Comparison of ENCODE assay signal across 8 cellular contexts in the genomic region with DNA sequence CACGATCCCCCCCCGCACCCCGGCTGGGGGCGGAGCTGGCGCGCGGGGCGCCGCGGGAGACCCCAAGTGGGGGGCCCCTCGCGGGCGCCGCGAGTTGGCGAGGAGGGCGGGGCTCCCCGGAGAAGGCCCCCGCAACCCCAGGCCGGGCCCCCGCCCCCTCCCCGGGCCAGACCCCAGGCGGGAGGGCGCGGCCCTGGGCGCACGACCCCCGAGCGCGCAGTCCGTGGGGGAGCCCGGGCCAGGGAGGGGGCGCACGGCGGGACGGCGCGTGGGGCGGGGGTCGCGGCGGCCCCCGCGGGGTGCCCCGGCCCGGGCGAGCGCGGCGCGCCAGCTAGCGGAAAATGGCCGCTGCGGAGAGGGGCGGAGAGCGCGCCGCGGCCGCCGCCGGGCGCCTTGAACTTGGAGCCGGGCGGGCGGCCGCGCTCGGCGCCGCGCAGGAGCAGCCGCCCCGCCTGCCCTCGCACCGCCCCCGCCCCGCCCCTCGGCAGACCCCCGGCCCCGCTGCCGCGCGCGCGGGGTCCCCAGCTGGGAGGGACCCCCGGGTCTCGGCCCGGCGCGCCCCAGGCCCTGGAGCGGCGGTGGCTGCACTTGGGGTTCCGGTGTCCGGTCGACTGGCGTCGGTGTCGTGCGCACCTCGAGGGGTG. TPM values are rescaled to one million over a fixed set of nuclear protein-coding genes. Genes with fewer than 3 reads are reported as not detected.
A peak's percentile ranks its signal among the peaks of the same experiment; 100 is the strongest.
DNase-seq lines count a peak whose midpoint lies in the region; ATAC-seq and TF ChIP-seq lines count a peak whose summit lies in the region.

No MANE protein-coding gene starts in this region.

- peak overlapping the region; percentile 84 for H3K27ac ChIP-seq in muscle layer of duodenum (ENCODE audit: low read length)

- H3K4me3 ChIP-seq in AG10803 (ENCODE audit: low read length) (peak overlapping the region; percentile 75), muscle layer of duodenum (ENCODE audit: low read depth in 1 of 2, low read length in 2 of 2) (peak overlapping the region; percentile 67 to 82)

- CTCF ChIA-PET in T-cell (lab: Charles Lee): no interaction called here

- no peaks in the 10 kb centered on the region for H3K27me3 ChIP-seq in muscle layer of duodenum (ENCODE audit: low read depth, low read length)

- H3K4me1 Mint-ChIP-seq in T-cell: peaks cover 36 to 42% (median 38%) of the 10 kb centered on the region in 3 donors
- peaks cover 58% of the 10 kb centered on the region for H3K4me1 Mint-ChIP-seq in dendritic cell treated with granulocyte-macrophage colony-stimulating factor and Interleukin-4, amounts not matched to agents 40 ng/mL and 50 ng/mL, for 4 days (ENCODE audit: low read depth)

- DNase-seq in AG10803 (ENCODE audit: low read depth): no peak
- DNase-seq in T-cell: peak in 11 of 34 experiments; percentile 14 to 50 (median 34)
- no peak for DNase-seq in foreskin melanocyte
- no peak for DNase-seq in putamen (ENCODE audit: low spot score)
- no peak for DNase-seq in NCI-H1092 (lab: John Stamatoyannopoulos, UW)

- peak; percentile 37 for ATAC-seq in GM19372 (IDR thresholded peaks at IDR 0.05; ENCODE audit: low read depth, unreplicated experiment)
- peak; percentile 25 to 47 (median 44) for ATAC-seq in T-cell (replicated peaks in 1 of 4)

- peaks cover 0 to under 1% (median 0%) of the 10 kb centered on the region in 3 donors for H3K9me3 Mint-ChIP-seq in T-cell
- H3K9me3 Mint-ChIP-seq in dendritic cell treated with granulocyte-macrophage colony-stimulating factor and Interleukin-4, amounts not matched to agents 40 ng/mL and 50 ng/mL, for 4 days: no peaks in the 10 kb centered on the region

- H3K27me3 Mint-ChIP-seq in T-cell: no peaks in the 10 kb centered on the region
- H3K27me3 Mint-ChIP-seq in dendritic cell treated with granulocyte-macrophage colony-stimulating factor and Interleukin-4, amounts not matched to agents 40 ng/mL and 50 ng/mL, for 4 days: peaks cover 13% of the 10 kb centered on the region

- no peaks in the 10 kb centered on the region for H3K9me3 ChIP-seq in muscle layer of duodenum (ENCODE audit: control insufficient read depth in 1 of 2, low read length in 2 of 2)

- H3K36me3 Mint-ChIP-seq in T-cell: no peaks in the 10 kb centered on the region
- peaks cover 14% of the 10 kb centered on the region for H3K36me3 Mint-ChIP-seq in dendritic cell treated with granulocyte-macrophage colony-stimulating factor and Interleukin-4, amounts not matched to agents 40 ng/mL and 50 ng/mL, for 4 days (ENCODE audit: low read depth)

- no peak for TF ChIP-seq CTCF in AG10803 (conservative IDR thresholded peaks at IDR 0.05; ENCODE audit: low read length)

- H3K4me3 Mint-ChIP-seq in T-cell: peak overlapping the region; percentile 84 to 91 (median 87)
- H3K4me3 Mint-ChIP-seq in dendritic cell treated with granulocyte-macrophage colony-stimulating factor and Interleukin-4, amounts not matched to agents 40 ng/mL and 50 ng/mL, for 4 days: peak overlapping the region; percentile 89

- peaks cover 1 to 40% of the 10 kb centered on the region in 2 donors for H3K4me1 ChIP-seq in muscle layer of duodenum (ENCODE audit: control insufficient read depth in 1 of 2, insufficient read depth in 2 of 2, low read length in 2 of 2)

- POLR2A ChIA-PET in T-cell (lab: Charles Lee): interaction anchor here in 1 of 2 donors (0.6 kb wide), 1 partner anchor 64 kb away, joined by 6 read pairs; no protein-coding TSS in a partner anchor

- peak overlapping the region in 1 of 2 donors; percentile 86 for H3K27ac Mint-ChIP-seq in T-cell
- peak overlapping the region; percentile 93 for H3K27ac Mint-ChIP-seq in dendritic cell treated with granulocyte-macrophage colony-stimulating factor and Interleukin-4, amounts not matched to agents 40 ng/mL and 50 ng/mL, for 4 days

- H3K36me3 ChIP-seq in muscle layer of duodenum (ENCODE audit: control insufficient read depth in 1 of 2, insufficient read depth in 2 of 2, low read length in 2 of 2): no peaks in the 10 kb centered on the region

- intact Hi-C loops in dendritic cell treated with granulocyte-macrophage colony-stimulating factor and Interleukin-4, amounts not matched to agents 40 ng/mL and 50 ng/mL, for 4 days (cut with micrococcal nuclease): no loop called here

RNA-seq across cellular contexts. Expression of gene NFIC, which starts 6.4 kb away (rescaled TPM):
- 10 to 100 TPM; 27.1 to 41.7 (median 37.2) TPM for total RNA-seq in T-cell
